Comparison of ENCODE assay signal across 9 cellular contexts in the genomic region with DNA sequence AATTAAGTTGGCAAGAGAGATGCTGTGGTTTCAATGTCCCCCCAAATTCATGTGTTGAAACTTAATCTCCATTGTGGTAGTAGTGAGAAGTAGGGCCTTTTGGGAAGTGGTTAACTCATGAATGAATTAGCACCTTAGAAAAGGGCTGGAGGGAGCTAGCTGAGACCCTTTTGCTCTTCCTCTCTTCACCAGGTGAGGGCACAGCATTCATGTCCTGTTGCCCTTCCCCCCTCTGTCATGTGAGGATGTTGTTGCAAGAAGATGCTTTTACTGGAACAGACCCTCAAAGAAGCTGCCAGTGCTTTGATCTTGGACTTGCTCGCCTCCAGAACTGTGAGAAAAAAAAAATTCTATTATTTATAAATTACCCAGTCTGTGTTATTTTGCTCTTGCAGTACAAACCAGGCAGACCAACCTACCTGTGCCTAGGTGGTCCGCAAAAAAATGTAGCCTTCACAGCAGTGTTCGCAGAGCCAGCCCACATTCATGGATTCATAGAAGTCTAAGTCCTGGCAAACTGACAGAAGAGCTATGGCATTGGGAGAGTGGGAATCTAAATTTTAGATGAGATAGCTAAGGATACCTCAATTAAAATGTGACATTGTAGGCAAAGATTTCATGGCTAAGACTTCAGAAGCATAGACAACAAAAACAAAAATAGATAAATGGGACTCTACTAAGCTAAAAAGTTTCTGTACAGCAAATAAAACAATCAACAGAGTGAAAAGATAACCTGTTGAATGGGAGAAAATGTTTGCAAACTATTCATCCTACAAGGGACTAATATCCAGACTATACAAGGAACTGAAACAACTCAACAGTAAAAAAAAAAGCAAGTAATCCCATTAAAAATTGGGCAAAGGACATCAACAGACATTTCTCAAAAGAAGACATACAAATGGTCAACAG. TPM values are rescaled to one million over a fixed set of nuclear protein-coding genes. Genes with fewer than 3 reads are reported as not detected.
A peak's percentile ranks its signal among the peaks of the same experiment; 100 is the strongest.
DNase-seq lines count a peak whose midpoint lies in the region; ATAC-seq and TF ChIP-seq lines count a peak whose summit lies in the region.
"Had no signal": no experiment of that assay in that cellular context is flagged by ENCODE, and none has a peak within 500 bp of the region (broad histone marks: within the 10 kb centered on the region; RNA-seq: fewer than 3 reads in every experiment).

No MANE protein-coding gene starts in this region.

- CTCF ChIA-PET in HEK293T (lab: Yijun Ruan, JAX), result interaction anchor here (0.5 to 0.7 kb wide), 2 partner anchors 33 to 1879 kb away, joined by 3 to 4 read pairs; no protein-coding TSS in a partner anchor

- peak; percentile 82 for TF ChIP-seq CTCF in endodermal cell (conservative IDR thresholded peaks at IDR 0.05)

- POLR2A ChIA-PET in HEK293T (lab: Yijun Ruan, JAX), result no interaction called here

- H3K36me3 Mint-ChIP-seq in CD4-positive, CD25-positive, alpha-beta regulatory T cell, result no peaks in the 10 kb centered on the region
- H3K36me3 Mint-ChIP-seq in endodermal cell (ENCODE audit: low read depth), result no peaks in the 10 kb centered on the region

- H3K27ac ChIP-seq in CD4-positive, CD25-positive, alpha-beta regulatory T cell (ENCODE audit: insufficient read depth, low read length, poor library complexity, severe bottlenecking), result no peak overlapping the region
- no peak overlapping the region for H3K27ac ChIP-seq in endodermal cell (ENCODE audit: low read depth, low read length)

- H3K9me3 Mint-ChIP-seq in CD4-positive, CD25-positive, alpha-beta regulatory T cell, result peaks cover 0 to 2% (median 0%) of the 10 kb centered on the region in 7 donors
- H3K9me3 Mint-ChIP-seq in endodermal cell, result no peaks in the 10 kb centered on the region

- no peak overlapping the region for H3K4me3 ChIP-seq in CD4-positive, CD25-positive, alpha-beta regulatory T cell (ENCODE audit: low read depth, low read length)
- H3K4me3 ChIP-seq in endodermal cell (ENCODE audit: low read length), result no peak overlapping the region

- H3K9me3 ChIP-seq in CD4-positive, CD25-positive, alpha-beta regulatory T cell (ENCODE audit: control insufficient read depth in 2 of 2, low read length in 2 of 2), result no peaks in the 10 kb centered on the region
- H3K9me3 ChIP-seq in endodermal cell (ENCODE audit: control insufficient read depth, low read length), result no peaks in the 10 kb centered on the region

- H3K4me1 ChIP-seq in CD4-positive, CD25-positive, alpha-beta regulatory T cell (ENCODE audit: control insufficient read depth, insufficient read depth, low read length, poor library complexity, severe bottlenecking), result no peaks in the 10 kb centered on the region
- no peaks in the 10 kb centered on the region for H3K4me1 ChIP-seq in endodermal cell (ENCODE audit: control insufficient read depth, insufficient read depth, low read length)

- no peak overlapping the region for H3K9ac ChIP-seq in endodermal cell (ENCODE audit: extremely low read depth, low read length, poor library complexity, severe bottlenecking)

- peaks cover 3% of the 10 kb centered on the region for H3K27me3 ChIP-seq in CD4-positive, CD25-positive, alpha-beta regulatory T cell (ENCODE audit: control insufficient read depth, insufficient read depth, low read length)
- no peaks in the 10 kb centered on the region for H3K27me3 ChIP-seq in endodermal cell (ENCODE audit: control insufficient read depth, insufficient read depth, low read length, poor library complexity, severe bottlenecking)

- H3K27me3 Mint-ChIP-seq in CD4-positive, CD25-positive, alpha-beta regulatory T cell, result no peaks in the 10 kb centered on the region
- no peaks in the 10 kb centered on the region for H3K27me3 Mint-ChIP-seq in endodermal cell (ENCODE audit: insufficient read depth)

- ATAC-seq in CD4-positive, CD25-positive, alpha-beta regulatory T cell (ENCODE audit: low read depth in 2 of 2), result no peak
- ATAC-seq in GM18498 (IDR thresholded peaks at IDR 0.05; ENCODE audit: unreplicated experiment) (peak; percentile 59), GM21423 (IDR thresholded peaks at IDR 0.05; ENCODE audit: unreplicated experiment) (no peak), HG03457 (IDR thresholded peaks at IDR 0.05; ENCODE audit: unreplicated experiment) (no peak)

- peak overlapping the region in 1 of 3 donors; percentile 32 for H3K27ac Mint-ChIP-seq in CD4-positive, CD25-positive, alpha-beta regulatory T cell
- no peak overlapping the region for H3K27ac Mint-ChIP-seq in endodermal cell

- H3K4me3 Mint-ChIP-seq in CD4-positive, CD25-positive, alpha-beta regulatory T cell, result no peak overlapping the region
- no peak overlapping the region for H3K4me3 Mint-ChIP-seq in endodermal cell

- WGBS in endodermal cell (ENCODE audit: insufficient coverage in 1 of 2, insufficient read length in 1 of 2), 2 experiments, result 90 to 100% methylated on average over 2 of the region's 3 CpGs

- H3K4me1 Mint-ChIP-seq in CD4-positive, CD25-positive, alpha-beta regulatory T cell, result no peaks in the 10 kb centered on the region
- peaks cover 4% of the 10 kb centered on the region for H3K4me1 Mint-ChIP-seq in endodermal cell

- no peaks in the 10 kb centered on the region for H3K36me3 ChIP-seq in CD4-positive, CD25-positive, alpha-beta regulatory T cell (ENCODE audit: control insufficient read depth, insufficient read depth, low read length)
- no peaks in the 10 kb centered on the region for H3K36me3 ChIP-seq in endodermal cell (ENCODE audit: control insufficient read depth, insufficient read depth, low read length)

- peak in 2 of 3 donors; percentile 6 to 32 for DNase-seq in CD4-positive, CD25-positive, alpha-beta regulatory T cell
- DNase-seq in NCI-H526 (lab: John Stamatoyannopoulos, UW) (peak; percentile 13 to 50), endodermal cell (peak; percentile 91), HEK293T (ENCODE audit: extremely low spot score) (no peak)
- DNase-seq in activated effector memory CD4-positive, alpha-beta T cell treated with Interleukin-2 at 50 U/mL for 16 hours, result no peak
- DNase-seq: nucleus accumbens had no signal

TF ChIP-seq in HEK293T, 16 proteins besides CTCF, POLR2A, EP300 and RAD21:
- TF ChIP-seq NFRKB (IDR thresholded peaks at IDR 0.05) (no peak), SP1 (IDR thresholded peaks at IDR 0.05) (no peak), L3MBTL2 (conservative IDR thresholded peaks at IDR 0.05) (no peak), SUZ12 (IDR thresholded peaks at IDR 0.05) (no peak), FOXK2 (IDR thresholded peaks at IDR 0.05) (no peak), LEF1 (IDR thresholded peaks at IDR 0.05; ENCODE audit: borderline replicate concordance) (no peak), ARNT (IDR thresholded peaks at IDR 0.05) (no peak), TARDBP (IDR thresholded peaks at IDR 0.05) (no peak), ZNF384 (IDR thresholded peaks at IDR 0.05) (no peak), FOXA1 (IDR thresholded peaks at IDR 0.05) (no peak), BHLHE40 (IDR thresholded peaks at IDR 0.05; ENCODE audit: borderline replicate concordance) (no peak), HDGF (IDR thresholded peaks at IDR 0.05; ENCODE audit: borderline replicate concordance) (no peak), FOXM1 (IDR thresholded peaks at IDR 0.05; ENCODE audit: borderline replicate concordance) (no peak), ELF4 (IDR thresholded peaks at IDR 0.05) (no peak), CTBP1 (IDR thresholded peaks at IDR 0.05; ENCODE audit: borderline replicate concordance) (no peak)
- TF ChIP-seq, protein P1, sequence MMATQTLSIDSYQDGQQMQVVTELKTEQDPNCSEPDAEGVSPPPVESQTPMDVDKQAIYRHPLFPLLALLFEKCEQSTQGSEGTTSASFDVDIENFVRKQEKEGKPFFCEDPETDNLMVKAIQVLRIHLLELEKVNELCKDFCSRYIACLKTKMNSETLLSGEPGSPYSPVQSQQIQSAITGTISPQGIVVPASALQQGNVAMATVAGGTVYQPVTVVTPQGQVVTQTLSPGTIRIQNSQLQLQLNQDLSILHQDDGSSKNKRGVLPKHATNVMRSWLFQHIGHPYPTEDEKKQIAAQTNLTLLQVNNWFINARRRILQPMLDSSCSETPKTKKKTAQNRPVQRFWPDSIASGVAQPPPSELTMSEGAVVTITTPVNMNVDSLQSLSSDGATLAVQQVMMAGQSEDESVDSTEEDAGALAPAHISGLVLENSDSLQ (IDR thresholded peaks at IDR 0.05), result no peak
TF ChIP-seq in HEK293T: peak in this region for 0.

RNA-seq across cellular contexts. Expression of gene ABCA5, which starts 32.0 kb away (rescaled TPM):
- total RNA-seq in CD4-positive, CD25-positive, alpha-beta regulatory T cell, result 40.5 TPM
- 1 to 10 TPM; 7.0 to 9.3 (median 7.8) TPM for polyA plus RNA-seq in CD4-positive, CD25-positive, alpha-beta regulatory T cell
- total RNA-seq in endodermal cell, result 1 to 10 TPM; 2.7 to 2.8 TPM
- 3.2 TPM for polyA plus RNA-seq in endodermal cell (2013, experiment 1 of 2)
- polyA plus RNA-seq in endodermal cell (2013, experiment 2 of 2), result 3.4 TPM

RNA-seq across cellular contexts. Expression of gene MAP2K6, which starts 55.6 kb away (rescaled TPM):
- 17.3 TPM for total RNA-seq in CD4-positive, CD25-positive, alpha-beta regulatory T cell
- polyA plus RNA-seq in CD4-positive, CD25-positive, alpha-beta regulatory T cell, result 10 to 100 TPM; 10.3 to 16.4 (median 13.2) TPM
- 10 to 100 TPM; 42.2 to 55.3 TPM for total RNA-seq in endodermal cell
- 24.1 TPM for polyA plus RNA-seq in endodermal cell (2013, experiment 1 of 2)
- 19.3 TPM for polyA plus RNA-seq in endodermal cell (2013, experiment 2 of 2)

Comparison
In these comparisons a context has a peak if more than half of its experiments do, and no peak if none do; other contexts are left out.
1. DNase-seq: peak in CD4-positive, CD25-positive, alpha-beta regulatory T cell (2 of 3), NCI-H526 (2 of 2) and endodermal cell (single experiment); none in activated effector memory CD4-positive, alpha-beta T cell treated with Interleukin-2 at 50 U/mL for 16 hours (single experiment) and HEK293T (single experiment).
2. RNA of gene ABCA5, which starts 32.0 kb away (total RNA-seq): 40.5 TPM in CD4-positive, CD25-positive, alpha-beta regulatory T cell (single experiment); 2.7 to 2.8 TPM in endodermal cell; every median in the first group is over 10 times any median in the second.